In the genomic region with DNA sequence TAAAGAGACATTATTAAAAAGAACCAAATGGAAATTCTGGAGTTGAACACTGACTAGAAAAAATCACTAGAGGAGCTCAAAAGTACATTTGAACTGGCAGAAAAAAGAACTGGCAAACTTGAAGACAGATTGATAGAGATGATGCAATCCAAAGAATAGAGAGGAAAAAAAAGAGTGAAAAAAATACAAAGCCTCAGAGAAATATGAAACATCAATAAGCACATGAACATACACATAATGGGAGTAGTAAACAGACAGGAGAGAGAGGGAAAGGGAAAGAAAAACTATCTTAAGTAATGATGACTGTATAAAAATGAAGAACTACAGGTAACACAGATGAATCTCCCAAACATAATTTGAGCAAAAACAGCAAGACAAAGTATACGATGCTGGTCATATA, we compare ENCODE assay signal across 26 cellular contexts.
DNase-seq lines count a peak whose midpoint lies in the region; ATAC-seq, FAIRE-seq and TF ChIP-seq lines count a peak whose summit lies in the region.
"Had no signal": no experiment of that assay in that cellular context is flagged by ENCODE, and none has a peak within 500 bp of the region (broad histone marks: within the 10 kb centered on the region; RNA-seq: fewer than 3 reads in every experiment).

No MANE protein-coding gene starts in this region.

- DNase-seq in CD4-positive, CD25-positive, alpha-beta regulatory T cell = no peak
- DNase-seq in GM03348 (ENCODE audit: low spot score) = peak; percentile 6
- no peak for DNase-seq in activated B cell treated with CpG ODN at 0.5 μM for 24 hours
- peak; percentile 25 for DNase-seq in endothelial cell of umbilical vein (ENCODE audit: low read depth, low spot score)
- no peak for DNase-seq in DMS114 treated with DMSO at 0.1 percent for 48 hours (lab: John Stamatoyannopoulos, UW; ENCODE audit: unreplicated experiment)
- DNase-seq in NCI-H146 treated with DMSO at 0.1 percent for 48 hours (lab: John Stamatoyannopoulos, UW; ENCODE audit: unreplicated experiment) = no peak
- DNase-seq in lower leg skin (ENCODE audit: low spot score in 2 of 2) = no peak
- DNase-seq: activated CD4-positive, alpha-beta memory T cell treated with anti-CD3 and anti-CD28 coated beads, Interleukin-2, amount 10 ng/mL, durations not matched to agents 7 days and 5 days; activated gamma-delta T cell; caudate nucleus; dorsolateral prefrontal cortex; EL; head of caudate nucleus; NCI-H2029 treated with DMSO at 0.1 percent for 48 hours; NCI-H446 treated with DMSO at 0.1 percent for 48 hours; NCI-H82; SJCRH30; T-cell; thyroid gland had no signal

- dilution Hi-C loops in endothelial cell of umbilical vein (cut with MboI; ENCODE audit: extremely low pct_ligation_motif_present, low sequenced_read_pairs) = no loop called here

- H3K9me3 ChIP-seq in CD4-positive, CD25-positive, alpha-beta regulatory T cell (ENCODE audit: control insufficient read depth in 2 of 2, low read length in 2 of 2) = no peaks in the 10 kb centered on the region
- no peaks in the 10 kb centered on the region for H3K9me3 ChIP-seq in endothelial cell of umbilical vein (replicated peaks; ENCODE audit: control insufficient read depth, insufficient read depth, low read length)
- H3K9me3 ChIP-seq: SJCRH30, thyroid gland had no signal

- no peaks in the 10 kb centered on the region for H3K27me3 ChIP-seq in CD4-positive, CD25-positive, alpha-beta regulatory T cell (ENCODE audit: control insufficient read depth, insufficient read depth, low read length)
- no peaks in the 10 kb centered on the region for H3K27me3 ChIP-seq in endothelial cell of umbilical vein (ENCODE audit: control insufficient read depth in 2 of 2, insufficient read depth in 2 of 2, low read length in 2 of 2)
- H3K27me3 ChIP-seq: dorsolateral prefrontal cortex, SJCRH30, thyroid gland had no signal

- no peak overlapping the region for H3K9ac ChIP-seq in endothelial cell of umbilical vein (replicated peaks; ENCODE audit: extremely low read depth, insufficient read depth, low read length)

- H3K27ac Mint-ChIP-seq in CD4-positive, CD25-positive, alpha-beta regulatory T cell = peak overlapping the region in 2 of 3 donors; percentile 9 to 48
- peak overlapping the region; percentile 21 for H3K27ac Mint-ChIP-seq in activated B cell treated with CpG ODN at 0.5 μM for 24 hours
- H3K27ac Mint-ChIP-seq: activated CD4-positive, alpha-beta memory T cell treated with anti-CD3 and anti-CD28 coated beads, Interleukin-2, amount 10 ng/mL, durations not matched to agents 7 days and 5 days; natural killer cell treated with Interleukin-12 subunit alpha and Interleukin-12 subunit beta and Interleukin-15 and Interleukin-18, amount 100 ng/mL, for 72 hours; T-cell had no signal

- H3K4me2 ChIP-seq in endothelial cell of umbilical vein (ENCODE audit: insufficient read depth, low read length) = no peak overlapping the region

- intact Hi-C loops in activated B cell treated with CpG ODN at 0.5 μM for 24 hours (cut with micrococcal nuclease) (no loop called here), endothelial cell of umbilical vein (cut with micrococcal nuclease) (no loop called here), lower leg skin (cut with DNase I; ENCODE audit: low total_unique reads) (no loop called here)

- CTCF ChIA-PET in activated B cell treated with CpG ODN at 0.5 μM for 24 hours (lab: Charles Lee) = no interaction called here
- CTCF ChIA-PET in endothelial cell of umbilical vein (lab: Charles Lee) = no interaction called here

- no TSS peak for BruUV-seq in endothelial cell of umbilical vein (replicated peaks; lab: Mats Ljungman, UMichigan)

- H3K4me1 Mint-ChIP-seq in CD4-positive, CD25-positive, alpha-beta regulatory T cell = peaks cover 32 to 60% (median 50%) of the 10 kb centered on the region in 4 donors
- H3K4me1 Mint-ChIP-seq in activated B cell treated with CpG ODN at 0.5 μM for 24 hours = peaks cover 36% of the 10 kb centered on the region

- H3K9me1 ChIP-seq in endothelial cell of umbilical vein (replicated peaks; ENCODE audit: control insufficient read depth, extremely low read depth, insufficient read depth, low read length) = peaks cover 3% of the 10 kb centered on the region

- H3K4me3 ChIP-seq in CD4-positive, CD25-positive, alpha-beta regulatory T cell (ENCODE audit: low read depth, low read length) = no peak overlapping the region
- no peak overlapping the region for H3K4me3 ChIP-seq in endothelial cell of umbilical vein (replicated peaks in 1 of 3; ENCODE audit: insufficient read depth in 1 of 3, low read depth in 1 of 3, low read length in 3 of 3)
- H3K4me3 ChIP-seq in lower leg skin (ENCODE audit: low read depth, poor library complexity, severe bottlenecking) = no peak overlapping the region
- H3K4me3 ChIP-seq: dorsolateral prefrontal cortex, lung, SJCRH30, thyroid gland had no signal

- H3K27me3 Mint-ChIP-seq in CD4-positive, CD25-positive, alpha-beta regulatory T cell = no peaks in the 10 kb centered on the region
- no peaks in the 10 kb centered on the region for H3K27me3 Mint-ChIP-seq in activated B cell treated with CpG ODN at 0.5 μM for 24 hours
- H3K27me3 Mint-ChIP-seq: activated CD4-positive, alpha-beta memory T cell treated with anti-CD3 and anti-CD28 coated beads, Interleukin-2, amount 10 ng/mL, durations not matched to agents 7 days and 5 days; natural killer cell treated with Interleukin-12 subunit alpha and Interleukin-12 subunit beta and Interleukin-15 and Interleukin-18, amount 100 ng/mL, for 72 hours; stimulated activated naive CD8-positive, alpha-beta T cell treated with anti-CD3 and anti-CD28 coated beads, Interleukin-15, Interleukin-2, amounts not matched to agents 100 ng/mL and 50 ng/mL, for 24 hours; T-cell had no signal

- peaks cover 3% of the 10 kb centered on the region for H3K36me3 ChIP-seq in CD4-positive, CD25-positive, alpha-beta regulatory T cell (ENCODE audit: control insufficient read depth, insufficient read depth, low read length)
- H3K36me3 ChIP-seq in endothelial cell of umbilical vein (ENCODE audit: control insufficient read depth in 2 of 2, extremely low read depth in 1 of 2, insufficient read depth in 2 of 2, low read length in 2 of 2) = peaks cover 0 to 2% of the 10 kb centered on the region in 2 experiments
- H3K36me3 ChIP-seq: SJCRH30, thyroid gland had no signal

- TF ChIP-seq POLR2A in endothelial cell of umbilical vein (IDR thresholded peaks at IDR 0.05; ENCODE audit: low read depth, low read length) = no peak
- no peak for TF ChIP-seq POLR2A in lower leg skin (IDR thresholded peaks at IDR 0.05)

- peaks cover 64% of the 10 kb centered on the region for H3K79me2 ChIP-seq in endothelial cell of umbilical vein (ENCODE audit: control insufficient read depth, insufficient read depth, low read length)

- no peak for FAIRE-seq in endothelial cell of umbilical vein (lab: Jason Lieb, UNC)
- FAIRE-seq: GM12892, H1 had no signal

- WGBS in lower leg skin, 2 donors = 78 to 81% methylated on average over 1 of the region's 1 CpG

- no peak overlapping the region for H3K27ac ChIP-seq in CD4-positive, CD25-positive, alpha-beta regulatory T cell (ENCODE audit: insufficient read depth, low read length, poor library complexity, severe bottlenecking)
- H3K27ac ChIP-seq in endothelial cell of umbilical vein (ENCODE audit: insufficient read depth, low read depth, low read length) = no peak overlapping the region
- H3K27ac ChIP-seq: dorsolateral prefrontal cortex, SJCRH30, thyroid gland had no signal

- no peaks in the 10 kb centered on the region for H3K9me3 Mint-ChIP-seq in CD4-positive, CD25-positive, alpha-beta regulatory T cell
- H3K9me3 Mint-ChIP-seq in activated B cell treated with CpG ODN at 0.5 μM for 24 hours = no peaks in the 10 kb centered on the region
- H3K9me3 Mint-ChIP-seq: activated CD4-positive, alpha-beta memory T cell treated with anti-CD3 and anti-CD28 coated beads, Interleukin-2, amount 10 ng/mL, durations not matched to agents 7 days and 5 days; natural killer cell treated with Interleukin-12 subunit alpha and Interleukin-12 subunit beta and Interleukin-15 and Interleukin-18, amount 100 ng/mL, for 72 hours; stimulated activated naive CD8-positive, alpha-beta T cell treated with anti-CD3 and anti-CD28 coated beads, Interleukin-15, Interleukin-2, amounts not matched to agents 100 ng/mL and 50 ng/mL, for 24 hours; T-cell had no signal

- TF ChIP-seq CTCF in activated B cell treated with CpG ODN at 0.5 μM for 24 hours (IDR thresholded peaks at IDR 0.05) = no peak
- TF ChIP-seq CTCF in endothelial cell of umbilical vein (IDR thresholded peaks at IDR 0.05; ENCODE audit: extremely low read depth in 1 of 2, insufficient read depth in 1 of 2, low read depth in 1 of 2, low read length in 2 of 2) = no peak
- no peak for TF ChIP-seq CTCF in lower leg skin (IDR thresholded peaks at IDR 0.05)

- H3K4me1 ChIP-seq in CD4-positive, CD25-positive, alpha-beta regulatory T cell (ENCODE audit: control insufficient read depth, insufficient read depth, low read length, poor library complexity, severe bottlenecking) = no peaks in the 10 kb centered on the region
- no peaks in the 10 kb centered on the region for H3K4me1 ChIP-seq in endothelial cell of umbilical vein (ENCODE audit: control insufficient read depth, extremely low read depth, insufficient read depth, low read length)
- H3K4me1 ChIP-seq: SJCRH30 had no signal

- ATAC-seq in CD4-positive, CD25-positive, alpha-beta regulatory T cell (ENCODE audit: low read depth in 2 of 2) = no peak
- ATAC-seq in activated B cell treated with CpG ODN at 0.5 μM for 24 hours (ENCODE audit: low read depth) (no peak), GM21723 (IDR thresholded peaks at IDR 0.05; ENCODE audit: unreplicated experiment) (no peak)
- ATAC-seq: activated CD4-positive, CD25-positive, alpha-beta regulatory T cell treated with anti-CD3 and anti-CD28 coated beads, Interleukin-2, amount 50 U/mL, for 24 hours; natural killer cell treated with Interleukin-12 subunit alpha and Interleukin-12 subunit beta and Interleukin-15 and Interleukin-18, amount 100 ng/mL, for 72 hours; T-cell had no signal

- peaks cover 17% of the 10 kb centered on the region for H3K36me3 Mint-ChIP-seq in CD4-positive, CD25-positive, alpha-beta regulatory T cell
- peaks cover 15% of the 10 kb centered on the region for H3K36me3 Mint-ChIP-seq in activated B cell treated with CpG ODN at 0.5 μM for 24 hours (ENCODE audit: low read depth)
- H3K36me3 Mint-ChIP-seq: natural killer cell treated with Interleukin-12 subunit alpha and Interleukin-12 subunit beta and Interleukin-15 and Interleukin-18, amount 100 ng/mL, for 72 hours had no signal

- H2AFZ ChIP-seq in endothelial cell of umbilical vein (ENCODE audit: low read depth, low read length) = no peak overlapping the region

- POLR2A ChIA-PET in activated B cell treated with CpG ODN at 0.5 μM for 24 hours (lab: Charles Lee) (no interaction called here), endothelial cell of umbilical vein (lab: Charles Lee) (no interaction called here)

- peaks cover 12% of the 10 kb centered on the region for H4K20me1 ChIP-seq in endothelial cell of umbilical vein (replicated peaks; ENCODE audit: control insufficient read depth, extremely low read depth, insufficient read depth, low read length)

- peak overlapping the region in 2 of 4 donors; percentile 28 to 61 for H3K4me3 Mint-ChIP-seq in CD4-positive, CD25-positive, alpha-beta regulatory T cell
- no peak overlapping the region for H3K4me3 Mint-ChIP-seq in activated B cell treated with CpG ODN at 0.5 μM for 24 hours
- H3K4me3 Mint-ChIP-seq: activated CD4-positive, alpha-beta memory T cell treated with anti-CD3 and anti-CD28 coated beads, Interleukin-2, amount 10 ng/mL, durations not matched to agents 7 days and 5 days; natural killer cell treated with Interleukin-12 subunit alpha and Interleukin-12 subunit beta and Interleukin-15 and Interleukin-18, amount 100 ng/mL, for 72 hours; stimulated activated naive CD8-positive, alpha-beta T cell treated with anti-CD3 and anti-CD28 coated beads, Interleukin-15, Interleukin-2, amounts not matched to agents 100 ng/mL and 50 ng/mL, for 24 hours; T-cell had no signal

Comparison
In these comparisons a context has a peak if more than half of its experiments do, and no peak if none do; other contexts are left out.
1. DNase-seq: peak in GM03348 (single experiment) and endothelial cell of umbilical vein (single experiment); none in CD4-positive, CD25-positive, alpha-beta regulatory T cell (0 of 3), activated B cell treated with CpG ODN at 0.5 μM for 24 hours (single experiment), DMS114 treated with DMSO at 0.1 percent for 48 hours (single experiment), NCI-H146 treated with DMSO at 0.1 percent for 48 hours (single experiment) and lower leg skin (0 of 2).